21 cellular contexts compared by ENCODE assay signal in genomic region chr16:4297480-4297879, GRCh38. TPM values are rescaled to one million over a fixed set of nuclear protein-coding genes. Genes with fewer than 3 reads are reported as not detected.
DNase-seq lines count a peak whose midpoint lies in the region; ATAC-seq and TF ChIP-seq lines count a peak whose summit lies in the region.
"Had no signal": no experiment of that assay in that cellular context is flagged by ENCODE, and none has a peak within 500 bp of the region (broad histone marks: within the 10 kb centered on the region; RNA-seq: fewer than 3 reads in every experiment).

No MANE protein-coding gene starts in this region.

- peak overlapping the region; percentile 52 for H3K4ac ChIP-seq in IMR-90 (ENCODE audit: low read depth, low read length)

- TF ChIP-seq CTCF in Caco-2 (IDR thresholded peaks at IDR 0.05; ENCODE audit: insufficient read depth in 1 of 2, low read depth in 1 of 2, low read length in 1 of 2, severe bottlenecking in 1 of 2, unreplicated experiment in 1 of 2) (no peak), IMR-90 (conservative IDR thresholded peaks at IDR 0.05; ENCODE audit: low read depth, low read length) (no peak), chondrocyte (IDR thresholded peaks at IDR 0.05) (no peak), nephron progenitor cell (IDR thresholded peaks at IDR 0.05) (no peak), PC-3 (conservative IDR thresholded peaks at IDR 0.05; ENCODE audit: low read depth, low read length) (no peak)

- H3K9me1 ChIP-seq in IMR-90 (ENCODE audit: insufficient read depth, low read length) = peaks cover 9% of the 10 kb centered on the region; the same call in 1 of the 2 replicates

- TF ChIP-seq RAD21 in IMR-90 (IDR thresholded peaks at IDR 0.05; ENCODE audit: low read length) = no peak

- no peak for ATAC-seq in IMR-90 (ENCODE audit: low read depth)
- no peak for ATAC-seq in PC-3
- no peak for ATAC-seq in GM21390 (IDR thresholded peaks at IDR 0.05; ENCODE audit: unreplicated experiment)
- no peak for ATAC-seq in GM19455 (IDR thresholded peaks at IDR 0.05; ENCODE audit: unreplicated experiment)
- ATAC-seq: Panc1 had no signal

- peak overlapping the region; percentile 5 for H2AK9ac ChIP-seq in IMR-90 (replicated peaks; ENCODE audit: low read depth, low read length, poor library complexity)

- H4K91ac ChIP-seq in IMR-90 (ENCODE audit: insufficient read depth, low read depth, low read length) = peak overlapping the region; percentile 52; the same call in 1 of the 2 replicates

- no peak overlapping the region for H3K4me3 ChIP-seq in Caco-2 (ENCODE audit: low read depth, low read length)
- no peak overlapping the region for H3K4me3 ChIP-seq in IMR-90 (ENCODE audit: insufficient read depth, low read depth, low read length)
- H3K4me3 ChIP-seq in PC-3 (ENCODE audit: low read length) = no peak overlapping the region
- H3K4me3 ChIP-seq: BLaER1 treated with 17β-estradiol and CSF1 and Interleukin-3, amounts not matched to agents 10 nM and 100 nM; GM23248 had no signal

- BruUV-seq in Caco-2 (replicated peaks; lab: Mats Ljungman, UMichigan) = no TSS peak
- no TSS peak for BruUV-seq in IMR-90 (replicated peaks; lab: Mats Ljungman, UMichigan)
- no TSS peak for BruUV-seq in PC-3 (replicated peaks; lab: Mats Ljungman, UMichigan)

- H2AFZ ChIP-seq in IMR-90 (replicated peaks; ENCODE audit: low read length, poor library complexity) (no peak overlapping the region), PC-3 (ENCODE audit: low read length) (no peak overlapping the region)
- H2AFZ ChIP-seq: GM23248 had no signal

- no peaks in the 10 kb centered on the region for H3K79me2 ChIP-seq in PC-3 (ENCODE audit: low read length)

- peaks cover 0 to 30% of the 10 kb centered on the region in 2 experiments; a peak in 2 of 4 replicates for H3K79me1 ChIP-seq in IMR-90 (ENCODE audit: low read depth in 1 of 2, low read length in 2 of 2)

- peak overlapping the region; percentile 16; the same call in 1 of the 2 replicates for H3K14ac ChIP-seq in IMR-90 (replicated peaks; ENCODE audit: low read depth, low read length)

- peaks cover 17% of the 10 kb centered on the region for H3K4me1 ChIP-seq in Caco-2
- H3K4me1 ChIP-seq in IMR-90 (ENCODE audit: control insufficient read depth, insufficient read depth, low read length) = peaks cover 24% of the 10 kb centered on the region
- H3K4me1 ChIP-seq in PC-3 (ENCODE audit: insufficient read depth, low read length) = peaks cover 24% of the 10 kb centered on the region

- H4K8ac ChIP-seq in IMR-90 (ENCODE audit: low read depth in 2 of 2, low read length in 2 of 2) = peak overlapping the region in 1 of 2 experiments; percentile 66; a peak in 1 of 4 replicates

- no peak overlapping the region for H3K56ac ChIP-seq in IMR-90 (ENCODE audit: extremely low read depth, insufficient read depth, low read length)

- peaks cover 10% of the 10 kb centered on the region for H3K36me3 Mint-ChIP-seq in Caco-2 (ENCODE audit: insufficient read depth, unreplicated experiment)
- H3K36me3 Mint-ChIP-seq in chondrocyte (ENCODE audit: low read depth) = no peaks in the 10 kb centered on the region
- H3K36me3 Mint-ChIP-seq in nephron progenitor cell (ENCODE audit: low read depth) = peaks cover 13% of the 10 kb centered on the region

- dilution Hi-C loops in IMR-90 (cut with HindIII; ENCODE audit: low sequenced_read_pairs, unreplicated experiment) = no loop called here

- WGBS in IMR-90 (ENCODE audit: extremely low coverage in 2 of 2, insufficient read length in 1 of 2), 2 experiments = 100% methylated on average over 1 of the region's 6 CpGs; no CpG with 5 or more reads in 1 of the 2 experiments

- H2BK15ac ChIP-seq in IMR-90 (ENCODE audit: low read depth, low read length) = no peak overlapping the region

- no peak overlapping the region for H4K5ac ChIP-seq in IMR-90 (ENCODE audit: low read depth, low read length)

- H2BK120ac ChIP-seq in IMR-90 (ENCODE audit: low read depth, low read length) = peak overlapping the region; percentile 36

- no peaks in the 10 kb centered on the region for H3K27me3 ChIP-seq in Caco-2 (replicated peaks; ENCODE audit: control insufficient read depth, insufficient read depth, low read length)
- H3K27me3 ChIP-seq in IMR-90 (ENCODE audit: control insufficient read depth, insufficient read depth, low read length) = no peaks in the 10 kb centered on the region
- H3K27me3 ChIP-seq in PC-3 (ENCODE audit: low read length) = no peaks in the 10 kb centered on the region
- H3K27me3 ChIP-seq: BLaER1 treated with 17β-estradiol and CSF1 and Interleukin-3, amounts not matched to agents 10 nM and 100 nM had no signal

- H3K9me3 Mint-ChIP-seq in Caco-2 (ENCODE audit: unreplicated experiment) (no peaks in the 10 kb centered on the region), chondrocyte (ENCODE audit: low read depth) (no peaks in the 10 kb centered on the region), nephron progenitor cell (no peaks in the 10 kb centered on the region)

- peak overlapping the region; percentile 66 for H3K27ac Mint-ChIP-seq in Caco-2 (ENCODE audit: unreplicated experiment)
- peak overlapping the region; percentile 27 for H3K27ac Mint-ChIP-seq in chondrocyte (ENCODE audit: unreplicated experiment)
- no peak overlapping the region for H3K27ac Mint-ChIP-seq in nephron progenitor cell

- H3K9me3 ChIP-seq in Caco-2 (no peaks in the 10 kb centered on the region), IMR-90 (ENCODE audit: control insufficient read depth, insufficient read depth, low read length) (no peaks in the 10 kb centered on the region), PC-3 (ENCODE audit: low read length) (no peaks in the 10 kb centered on the region)
- H3K9me3 ChIP-seq: BLaER1 treated with 17β-estradiol and CSF1 and Interleukin-3, amounts not matched to agents 10 nM and 100 nM had no signal

- H3K27ac ChIP-seq in IMR-90 (ENCODE audit: insufficient read depth, low read length) (no peak overlapping the region), PC-3 (ENCODE audit: low read length) (no peak overlapping the region)
- H3K27ac ChIP-seq: BLaER1 treated with 17β-estradiol and CSF1 and Interleukin-3, amounts not matched to agents 10 nM and 100 nM; KMS-11 had no signal

- in situ Hi-C loops in IMR-90 (cut with MboI; ENCODE audit: low sequenced_read_pairs) = no loop called here

- H3K27me3 Mint-ChIP-seq in Caco-2 (ENCODE audit: insufficient read depth, unreplicated experiment) = no peaks in the 10 kb centered on the region
- H3K27me3 Mint-ChIP-seq in chondrocyte (ENCODE audit: low read depth) = no peaks in the 10 kb centered on the region
- H3K27me3 Mint-ChIP-seq in nephron progenitor cell (ENCODE audit: low read depth, poor library complexity) = peaks cover 3% of the 10 kb centered on the region

- H2BK20ac ChIP-seq in IMR-90 (ENCODE audit: low read depth, low read length) = peak overlapping the region; percentile 38

- H2AK5ac ChIP-seq in IMR-90 (ENCODE audit: low read depth, low read length) = peak overlapping the region; percentile 89

- H3K9ac ChIP-seq in IMR-90 (ENCODE audit: low read depth, low read length) = no peak overlapping the region
- no peak overlapping the region for H3K9ac ChIP-seq in PC-3 (ENCODE audit: low read length)
- H3K9ac ChIP-seq: GM23248, KMS-11 had no signal

- POLR2A ChIA-PET in Caco-2 (lab: Charles Lee) = interaction anchor here (0.6 kb wide), 1 partner anchor 44 kb away, joined by 4 read pairs; no protein-coding TSS in a partner anchor
- POLR2A ChIA-PET in IMR-90 (lab: Charles Lee; ENCODE audit: unreplicated experiment) = no interaction called here
- POLR2A ChIA-PET in PC-3 (lab: Charles Lee; ENCODE audit: unreplicated experiment) = no interaction called here

- H2BK5ac ChIP-seq in IMR-90 (ENCODE audit: low read depth, low read length, poor library complexity, severe bottlenecking) = no peak overlapping the region

- H3K18ac ChIP-seq in IMR-90 (ENCODE audit: low read depth, low read length) = no peak overlapping the region

- H4K20me1 ChIP-seq in IMR-90 (ENCODE audit: insufficient read depth, low read length) (peaks cover 3% of the 10 kb centered on the region; the same call in 1 of the 2 replicates), PC-3 (ENCODE audit: low read length) (no peaks in the 10 kb centered on the region)

- no peak for TF ChIP-seq POLR2A in IMR-90 (IDR thresholded peaks at IDR 0.05; ENCODE audit: low read depth, low read length)

- H3K4me3 Mint-ChIP-seq in Caco-2 (ENCODE audit: unreplicated experiment) = no peak overlapping the region
- H3K4me3 Mint-ChIP-seq in chondrocyte (ENCODE audit: unreplicated experiment) = no peak overlapping the region
- peak overlapping the region; percentile 5 for H3K4me3 Mint-ChIP-seq in nephron progenitor cell

- intact Hi-C loops in Caco-2 (cut with micrococcal nuclease; ENCODE audit: unreplicated experiment) = no loop called here
- intact Hi-C loops in IMR-90 (cut with micrococcal nuclease) = no loop called here
- intact Hi-C loops in PC-3 (cut with micrococcal nuclease) = no loop called here

- no peak overlapping the region for H3K4me2 ChIP-seq in IMR-90 (ENCODE audit: low read depth, low read length)
- no peak overlapping the region for H3K4me2 ChIP-seq in PC-3 (ENCODE audit: low read length)
- H3K4me2 ChIP-seq: BLaER1 treated with 17β-estradiol and CSF1 and Interleukin-3, amounts not matched to agents 10 nM and 100 nM; KMS-11 had no signal

- no peaks in the 10 kb centered on the region for H3K36me3 ChIP-seq in Caco-2 (ENCODE audit: control insufficient read depth, insufficient read depth, low read length)
- H3K36me3 ChIP-seq in IMR-90 (ENCODE audit: control insufficient read depth, insufficient read depth, low read length) = peaks cover 2% of the 10 kb centered on the region; the same call in 1 of the 2 replicates
- no peaks in the 10 kb centered on the region for H3K36me3 ChIP-seq in PC-3 (ENCODE audit: low read depth, low read length)

- H3F3A ChIP-seq in PC-3 (ENCODE audit: low read length, unreplicated experiment) = peaks cover 5% of the 10 kb centered on the region

- H3K9me2 ChIP-seq in PC-3 (replicated peaks; ENCODE audit: low read length) = no peaks in the 10 kb centered on the region

- peaks cover 23% of the 10 kb centered on the region for H3K4me1 Mint-ChIP-seq in Caco-2 (ENCODE audit: low read depth, unreplicated experiment)
- H3K4me1 Mint-ChIP-seq in chondrocyte (ENCODE audit: low read depth) = peaks cover 60% of the 10 kb centered on the region
- H3K4me1 Mint-ChIP-seq in nephron progenitor cell = peaks cover 51% of the 10 kb centered on the region

- CTCF ChIA-PET in Caco-2 (lab: Charles Lee) = interaction anchor here (0.7 kb wide), 1 partner anchor 24 kb away, joined by 3 read pairs; no protein-coding TSS in a partner anchor
- CTCF ChIA-PET in IMR-90 (lab: Yijun Ruan, JAX) = interaction anchor here (0.6 to 1.2 kb wide), 2 partner anchors 9 to 13 kb away, joined by 3 read pairs; no protein-coding TSS in a partner anchor
- CTCF ChIA-PET in PC-3 (lab: Charles Lee) = interaction anchor here (0.7 kb wide), 1 partner anchor 97 kb away, joined by 4 read pairs; no protein-coding TSS in a partner anchor

- DNase-seq in Caco-2 (no peak), IMR-90 (no peak), chondrocyte (ENCODE audit: low spot score) (no peak), nephron progenitor cell (no peak), PC-3 (no peak), SIG-M5 (lab: John Stamatoyannopoulos, UW) (no peak)
- DNase-seq: EL, GM23248, NCI-H1436 treated with DMSO at 0.1 percent for 48 hours, NCI-H2029 treated with DMSO at 0.1 percent for 48 hours, NCI-H2171 treated with DMSO at 0.1 percent for 48 hours, NCI-H510A, NCI-H82, SHP77 had no signal

- H3K23ac ChIP-seq in IMR-90 (ENCODE audit: low read depth, low read length) = no peak overlapping the region

RNA-seq across cellular contexts. Expression of gene GLIS2, which starts 18.4 kb away (rescaled TPM):
- total RNA-seq in Caco-2 (2022) = 12.3 and 13.1 TPM in 2 replicates
- 0.36 and 0.56 TPM in 2 replicates for total RNA-seq in IMR-90 (2012; rRNA removed)
- 8.4 and 9.0 TPM in 2 replicates for polyA plus RNA-seq in IMR-90 (2012; rRNA removed)
- 6.1 and 12.6 TPM in 2 replicates for polyA plus RNA-seq in IMR-90 (2012; cell fraction: cytosol; rRNA removed)
- polyA plus RNA-seq in IMR-90 (2012; cell fraction: nucleus; rRNA removed; ENCODE audit: low replicate concordance) = 15.5 and 36.4 TPM in 2 replicates
- 58.7 to 62.8 TPM (median 61.2 TPM) in 3 replicates for total RNA-seq in chondrocyte
- 2.1 and 5.9 TPM in 2 replicates for total RNA-seq in PC-3 (2014; rRNA removed)

RNA-seq across cellular contexts. Expression of gene TFAP4, which starts 24.7 kb away (rescaled TPM):
- total RNA-seq in Caco-2 (2022) (22.6 and 24.6 TPM in 2 replicates), IMR-90 (2012; rRNA removed) (7.3 and 7.8 TPM in 2 replicates), chondrocyte (2.5 to 4.0 TPM (median 2.5 TPM) in 3 replicates), PC-3 (2014; rRNA removed) (35.7 and 38.1 TPM in 2 replicates)
- 5.6 and 7.0 TPM in 2 replicates for polyA plus RNA-seq in IMR-90 (2012; rRNA removed)
- 3.0 and 5.3 TPM in 2 replicates for polyA plus RNA-seq in IMR-90 (2012; cell fraction: cytosol; rRNA removed)
- polyA plus RNA-seq in IMR-90 (2012; cell fraction: nucleus; rRNA removed; ENCODE audit: low replicate concordance) = 6.5 and 10.4 TPM in 2 replicates

RNA-seq across cellular contexts. Expression of gene PAM16, which starts 53.6 kb away (rescaled TPM):
- total RNA-seq in Caco-2 (2022) = 74.1 and 76.5 TPM in 2 replicates
- total RNA-seq in IMR-90 (2012; rRNA removed) = 17.9 and 25.6 TPM in 2 replicates
- polyA plus RNA-seq in IMR-90 (2012; rRNA removed) = 48.4 and 69.5 TPM in 2 replicates
- polyA plus RNA-seq in IMR-90 (2012; cell fraction: cytosol; rRNA removed) = 84.0 and 105 TPM in 2 replicates
- polyA plus RNA-seq in IMR-90 (2012; cell fraction: nucleus; rRNA removed; ENCODE audit: low replicate concordance) = 70.0 and 101 TPM in 2 replicates
- total RNA-seq in chondrocyte = 21.6 to 24.4 TPM (median 22.4 TPM) in 3 replicates
- 91.2 and 95.5 TPM in 2 replicates for total RNA-seq in PC-3 (2014; rRNA removed)

RNA-seq across cellular contexts. Expression of gene SRL, which starts 55.6 kb away (rescaled TPM):
- total RNA-seq in Caco-2 (2022) (not detected in 2 replicates), IMR-90 (2012; rRNA removed) (under 0.01 TPM in 1 of 2 replicates, not detected in the other), chondrocyte (not detected in 3 replicates), PC-3 (2014; rRNA removed) (not detected in 2 replicates)
- polyA plus RNA-seq in IMR-90 (2012; rRNA removed) = 0.04 and 0.14 TPM in 2 replicates
- 0.08 TPM in 2 replicates for polyA plus RNA-seq in IMR-90 (2012; cell fraction: cytosol; rRNA removed)
- 0.04 and 0.13 TPM in 2 replicates for polyA plus RNA-seq in IMR-90 (2012; cell fraction: nucleus; rRNA removed; ENCODE audit: low replicate concordance)
- total RNA-seq: A172, GM23248, M059J had no signal
- polyA plus RNA-seq: GM23248 had no signal
